ENCODE assay signal across 29 cellular contexts in the genomic region with DNA sequence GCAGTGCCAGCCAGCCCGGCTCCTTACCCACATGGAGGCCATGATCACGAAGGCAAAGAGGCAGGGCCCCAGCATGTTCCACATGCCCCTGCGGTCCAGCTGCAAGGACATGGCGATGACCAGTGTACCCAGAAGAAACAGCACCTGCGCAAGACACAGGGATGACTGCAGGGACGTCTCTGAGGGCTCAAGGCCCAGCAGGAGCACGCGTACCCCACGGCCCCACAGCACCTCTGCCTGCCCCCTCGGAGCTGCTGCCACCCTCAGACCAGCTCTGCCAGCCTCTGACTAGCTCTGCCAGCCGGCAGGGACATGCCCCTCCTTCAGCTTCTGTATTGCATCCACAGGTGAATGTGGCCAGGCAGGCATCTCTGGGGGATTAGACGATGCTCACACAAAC.
"Had no signal": no experiment of that assay in that cellular context is flagged by ENCODE, and none has a peak within 500 bp of the region (broad histone marks: within the 10 kb centered on the region; RNA-seq: fewer than 3 reads in every experiment).

No MANE protein-coding gene starts in this region.

- H3K9me3 Mint-ChIP-seq: activated B cell treated with CpG ODN at 0.5 μM for 24 hours; activated CD4-positive, alpha-beta T cell treated with anti-CD3 and anti-CD28 coated beads, Interleukin-2, amount 10 ng/mL, durations not matched to agents 24 days and 14 days; activated naive CD4-positive, alpha-beta T cell treated with anti-CD3 and anti-CD28 coated beads for 36 hours; activated T-helper 17 cell treated with anti-CD3 and anti-CD28 coated beads, Interleukin-2, amount 50 U/mL, for 72 hours; brain had no signal

- H3K27ac Mint-ChIP-seq: activated B cell treated with CpG ODN at 0.5 μM for 24 hours; activated CD4-positive, alpha-beta T cell treated with anti-CD3 and anti-CD28 coated beads, Interleukin-2, amount 10 ng/mL, durations not matched to agents 24 days and 14 days; T-helper 17 cell had no signal

- DNase-seq: activated B cell treated with CpG ODN at 0.5 μM for 24 hours; activated CD4-positive, alpha-beta T cell treated with anti-CD3 and anti-CD28 coated beads for 1 hour; activated CD4-positive, alpha-beta T cell treated with anti-CD3 and anti-CD28 coated beads, Interleukin-2, amount 10 ng/mL, durations not matched to agents 24 days and 14 days; activated CD4-positive, alpha-beta T cell treated with anti-CD3 and anti-CD28 coated beads, Interleukin-2, amount 50 U/mL, for 48 hours; activated gamma-delta T cell; activated naive CD4-positive, alpha-beta T cell treated with anti-CD3 and anti-CD28 coated beads for 36 hours; activated T-cell treated with anti-CD3 and anti-CD28 coated beads for 4 hours; activated T-cell treated with anti-CD3 and anti-CD28 coated beads, Interleukin-2, amount 50 U/mL, for 48 hours; amygdala; Karpas-422; MM.1S; NCI-H1105; NCI-H1436; NCI-H2081 treated with DMSO at 0.1 percent for 48 hours; NCI-H2227 treated with DMSO at 0.1 percent for 48 hours; NCI-H446 treated with DMSO at 0.1 percent for 48 hours; NCI-H524 treated with DMSO at 0.1 percent for 48 hours; NCI-H774; NK-92 treated with Interleukin-12 subunit alpha and Interleukin-12 subunit beta, amount 100 ng/mL, for 24 hours; OCI-M1; SIG-M5; T-helper 17 cell; T-helper 9 cell had no signal

- H3K27me3 Mint-ChIP-seq: activated B cell treated with CpG ODN at 0.5 μM for 24 hours; activated CD4-positive, alpha-beta T cell treated with anti-CD3 and anti-CD28 coated beads, Interleukin-2, amount 10 ng/mL, durations not matched to agents 24 days and 14 days; activated naive CD8-positive, alpha-beta T cell; activated T-helper 17 cell treated with anti-CD3 and anti-CD28 coated beads, Interleukin-2, amount 50 U/mL, for 72 hours; brain; T-helper 17 cell had no signal

- H3K27ac ChIP-seq: cardiac muscle cell, Peyer's patch had no signal

- H3K9me3 ChIP-seq: Peyer's patch had no signal

- ATAC-seq: activated T-helper 17 cell treated with anti-CD3 and anti-CD28 coated beads, Interleukin-2, amount 50 U/mL, for 72 hours; K562; T-helper 17 cell had no signal

- H3K36me3 Mint-ChIP-seq: activated naive CD8-positive, alpha-beta T cell; brain had no signal

- H3K4me3 ChIP-seq: cardiac muscle cell, K562, Peyer's patch had no signal

- H3K4me3 Mint-ChIP-seq: activated B cell treated with CpG ODN at 0.5 μM for 24 hours; activated CD4-positive, alpha-beta T cell treated with anti-CD3 and anti-CD28 coated beads, Interleukin-2, amount 10 ng/mL, durations not matched to agents 24 days and 14 days; activated naive CD4-positive, alpha-beta T cell treated with anti-CD3 and anti-CD28 coated beads for 36 hours; T-helper 17 cell had no signal

- H3K27me3 ChIP-seq: cardiac muscle cell, Peyer's patch had no signal
